ENCODE assay signal across 6 cellular contexts in the genomic region with DNA sequence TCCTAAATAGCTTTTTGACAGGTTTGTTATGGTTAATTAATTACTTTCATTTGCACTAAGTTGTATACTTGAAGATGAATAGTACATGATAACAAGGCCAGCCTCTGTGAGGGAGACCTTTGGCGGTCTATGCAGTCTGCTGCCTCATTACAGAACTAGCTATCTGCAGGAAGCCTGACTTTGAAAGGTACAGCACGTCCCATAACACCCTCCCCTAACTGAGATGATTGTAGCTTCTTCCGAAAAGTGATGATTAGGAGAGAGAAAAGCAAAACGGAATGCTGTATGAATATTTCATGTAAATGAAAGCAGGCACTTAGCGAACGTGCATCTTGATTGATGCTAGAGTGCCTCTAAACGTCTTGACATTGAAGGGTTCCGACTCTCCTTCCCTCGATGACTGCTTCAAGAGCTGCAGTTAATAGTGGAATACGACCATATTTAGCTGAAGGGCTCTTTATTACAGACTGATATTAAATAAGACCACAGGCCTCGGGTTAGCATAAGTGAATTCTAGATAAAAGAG.
"Had no signal": no experiment of that assay in that cellular context is flagged by ENCODE, and none has a peak within 500 bp of the region (broad histone marks: within the 10 kb centered on the region; RNA-seq: fewer than 3 reads in every experiment).

No MANE protein-coding gene starts in this region.

- H3K36me3 Mint-ChIP-seq: IgD-negative memory B cell had no signal

- H3K9me3 Mint-ChIP-seq: GM23338, H9, IgD-negative memory B cell had no signal

- H3K4me2 ChIP-seq: GM23338 had no signal

- H3K27ac ChIP-seq: HL-60 had no signal

- ATAC-seq: GM23338, HepG2 had no signal

- H3K4me1 Mint-ChIP-seq: IgD-negative memory B cell had no signal

- H2AFZ ChIP-seq: GM23338 had no signal

- H3K27ac Mint-ChIP-seq: GM23338, H9, IgD-negative memory B cell had no signal

- DNase-seq: H9, HCEC 1CT had no signal

- H3K4me3 ChIP-seq: GM23338 had no signal

- H3K4me3 Mint-ChIP-seq: GM23338, H9, IgD-negative memory B cell had no signal
